In genomic region chr15:63063877-63064409, GRCh38 we compare ENCODE assay signal across 25 cellular contexts. TPM values are rescaled to one million over a fixed set of nuclear protein-coding genes. Genes with fewer than 3 reads are reported as not detected.
DNase-seq lines count a peak whose midpoint lies in the region; ATAC-seq and TF ChIP-seq lines count a peak whose summit lies in the region.
"Had no signal": no experiment of that assay in that cellular context is flagged by ENCODE, and none has a peak within 500 bp of the region (broad histone marks: within the 10 kb centered on the region; RNA-seq: fewer than 3 reads in every experiment).

No MANE protein-coding gene starts in this region.

- H3K9ac ChIP-seq in mesenchymal stem cell (ENCODE audit: low read length) (no peak overlapping the region), skeletal muscle tissue (ENCODE audit: low read depth in 1 of 3, low read length in 3 of 3) (no peak overlapping the region), mesendoderm (ENCODE audit: low read length) (no peak overlapping the region)

- H3K4me1 ChIP-seq in mesenchymal stem cell (ENCODE audit: control insufficient read depth, insufficient read depth, low read depth, low read length): peaks cover 20% of the 10 kb centered on the region
- peaks cover 3 to 18% (median 6%) of the 10 kb centered on the region in 3 donors for H3K4me1 ChIP-seq in skeletal muscle tissue (ENCODE audit: control insufficient read depth in 3 of 3, insufficient read depth in 3 of 3, low read length in 3 of 3)
- H3K4me1 ChIP-seq in mesendoderm (ENCODE audit: control insufficient read depth, low read depth, low read length): no peaks in the 10 kb centered on the region
- H3K4me1 ChIP-seq: prostate gland had no signal

- H2BK120ac ChIP-seq in mesenchymal stem cell (ENCODE audit: low read depth, low read length) (no peak overlapping the region), mesendoderm (ENCODE audit: low read depth, low read length) (no peak overlapping the region)

- no peaks in the 10 kb centered on the region for H3K27me3 Mint-ChIP-seq in Calu3 (ENCODE audit: unreplicated experiment)
- H3K27me3 Mint-ChIP-seq in WTC11 (ENCODE audit: low read depth): no peaks in the 10 kb centered on the region
- H3K27me3 Mint-ChIP-seq: activated CD4-positive, alpha-beta T cell treated with anti-CD3 and anti-CD28 coated beads for 36 hours; activated CD8-positive, alpha-beta T cell treated with anti-CD3 and anti-CD28 coated beads for 36 hours; B cell; CD4-positive, alpha-beta memory T cell; memory B cell had no signal

- no peak overlapping the region for H2BK5ac ChIP-seq in mesenchymal stem cell (ENCODE audit: low read depth, low read length, poor library complexity, severe bottlenecking)
- no peak overlapping the region for H2BK5ac ChIP-seq in mesendoderm (ENCODE audit: low read length)

- H2AK5ac ChIP-seq in mesenchymal stem cell (ENCODE audit: low read length, severe bottlenecking) (no peak overlapping the region), mesendoderm (ENCODE audit: low read length) (no peak overlapping the region)

- no peak overlapping the region for H2BK12ac ChIP-seq in mesenchymal stem cell (ENCODE audit: low read length in 2 of 2)

- H3K27ac Mint-ChIP-seq in Calu3 (ENCODE audit: unreplicated experiment) (peak overlapping the region; percentile 6), WTC11 (peak overlapping the region; percentile 53)
- H3K27ac Mint-ChIP-seq: activated CD4-positive, alpha-beta T cell treated with anti-CD3 and anti-CD28 coated beads for 36 hours; activated CD8-positive, alpha-beta T cell treated with anti-CD3 and anti-CD28 coated beads for 36 hours; activated T-helper 2 cell treated with anti-CD3 and anti-CD28 coated beads, Interferon-gamma antibody, Interleukin-2, Interleukin-4, amounts not matched to agents 10 μg/mL and 5 μg/mL and 100 μg/mL, durations not matched to agents 14 hours and 24 hours and 36 hours; B cell; memory B cell; stimulated activated effector memory CD8-positive, alpha-beta T cell treated with anti-CD3 and anti-CD28 coated beads, Interleukin-12 subunit alpha, Interleukin-12 subunit beta, amount 100 ng/mL, for 72 hours; T-helper 2 cell treated with Interferon-gamma antibody and Interleukin-4, amounts not matched to agents 5 μg/mL and 100 μg/mL, for 36 hours had no signal

- 96% methylated on average over 13 of the region's 13 CpGs for WGBS in mesenchymal stem cell
- no CpG with 5 or more reads among the region's 13 CpGs for WGBS in mesendoderm (ENCODE audit: extremely low coverage, insufficient coverage, low lambda C conversion rate)

- no peak overlapping the region for H2BK15ac ChIP-seq in mesenchymal stem cell (ENCODE audit: low read depth, poor library complexity, severe bottlenecking)
- no peak overlapping the region for H2BK15ac ChIP-seq in mesendoderm (replicated peaks; ENCODE audit: low read depth)

- H3K27ac ChIP-seq in mesenchymal stem cell (ENCODE audit: low read length, poor library complexity, severe bottlenecking) (peak overlapping the region; percentile 7), skeletal muscle tissue (ENCODE audit: low read depth, low read length) (peak overlapping the region; percentile 9), coronary artery (no peak overlapping the region), RWPE1 (no peak overlapping the region), mesendoderm (ENCODE audit: low read depth, low read length) (no peak overlapping the region)
- H3K27ac ChIP-seq: PC-9, upper lobe of right lung had no signal

- H3K79me2 ChIP-seq in mesendoderm (ENCODE audit: control insufficient read depth, insufficient read depth, low read length): no peaks in the 10 kb centered on the region

- no peak overlapping the region for H4K5ac ChIP-seq in mesendoderm (ENCODE audit: low read length)

- H3K4ac ChIP-seq in mesenchymal stem cell (ENCODE audit: low read depth in 1 of 2, low read length in 2 of 2) (no peak overlapping the region), mesendoderm (ENCODE audit: low read depth, low read length) (no peak overlapping the region)

- ATAC-seq in WTC11: no peak
- ATAC-seq: activated CD4-positive, alpha-beta T cell treated with anti-CD3 and anti-CD28 coated beads for 36 hours; activated CD8-positive, alpha-beta T cell treated with anti-CD3 and anti-CD28 coated beads for 36 hours; stimulated activated effector memory CD8-positive, alpha-beta T cell treated with anti-CD3 and anti-CD28 coated beads, Interleukin-12 subunit alpha, Interleukin-12 subunit beta, amount 100 ng/mL, for 72 hours had no signal

- H3K18ac ChIP-seq in mesenchymal stem cell (ENCODE audit: low read depth in 1 of 2, low read length in 2 of 2): no peak overlapping the region
- H3K18ac ChIP-seq in mesendoderm (ENCODE audit: low read length): no peak overlapping the region

- no peak overlapping the region for H3K4me2 ChIP-seq in mesenchymal stem cell (ENCODE audit: low read length, poor library complexity, severe bottlenecking)
- H3K4me2 ChIP-seq in mesendoderm (ENCODE audit: low read length): no peak overlapping the region
- H3K4me2 ChIP-seq: PC-9 had no signal

- H3K9me3 Mint-ChIP-seq in Calu3 (ENCODE audit: low read depth, unreplicated experiment): no peaks in the 10 kb centered on the region
- H3K9me3 Mint-ChIP-seq in WTC11: no peaks in the 10 kb centered on the region
- H3K9me3 Mint-ChIP-seq: activated CD8-positive, alpha-beta T cell treated with anti-CD3 and anti-CD28 coated beads for 36 hours; activated T-helper 2 cell treated with anti-CD3 and anti-CD28 coated beads, Interferon-gamma antibody, Interleukin-2, Interleukin-4, amounts not matched to agents 10 μg/mL and 5 μg/mL and 100 μg/mL, durations not matched to agents 14 hours and 24 hours and 36 hours; CD4-positive, alpha-beta memory T cell; memory B cell; stimulated activated effector memory CD8-positive, alpha-beta T cell treated with anti-CD3 and anti-CD28 coated beads, Interleukin-12 subunit alpha, Interleukin-12 subunit beta, amount 100 ng/mL, for 72 hours; T-helper 2 cell treated with Interferon-gamma antibody and Interleukin-4, amounts not matched to agents 5 μg/mL and 100 μg/mL, for 36 hours had no signal

- H3K36me3 ChIP-seq in mesenchymal stem cell (ENCODE audit: control insufficient read depth in 1 of 2, insufficient read depth in 2 of 2, low read depth in 1 of 2, low read length in 2 of 2) (peaks cover 55 to 94% of the 10 kb centered on the region in 2 experiments), skeletal muscle tissue (ENCODE audit: control insufficient read depth in 3 of 3, insufficient read depth in 3 of 3, low read length in 3 of 3) (peaks cover 43 to 77% (median 70%) of the 10 kb centered on the region in 3 donors), mesendoderm (ENCODE audit: control insufficient read depth, insufficient read depth, low read length) (peaks cover 29% of the 10 kb centered on the region)

- H4K8ac ChIP-seq in mesenchymal stem cell (ENCODE audit: low read length): no peak overlapping the region
- no peak overlapping the region for H4K8ac ChIP-seq in mesendoderm (ENCODE audit: low read depth, low read length)

- POLR2A ChIA-PET in WTC11 (lab: Charles Lee) (no interaction called here), RWPE1 (lab: Yijun Ruan, JAX; ENCODE audit: low non-redundant PET) (no interaction called here)

- H3K9me3 ChIP-seq in mesenchymal stem cell (ENCODE audit: control insufficient read depth, low read length) (no peaks in the 10 kb centered on the region), skeletal muscle tissue (ENCODE audit: control insufficient read depth in 3 of 3, low read length in 3 of 3) (no peaks in the 10 kb centered on the region)
- H3K9me3 ChIP-seq: prostate gland, upper lobe of right lung had no signal

- no TSS peak for BruUV-seq in Calu3 (replicated peaks; lab: Mats Ljungman, UMichigan)

- TF ChIP-seq CTCF in Calu3 (IDR thresholded peaks at IDR 0.05; ENCODE audit: unreplicated experiment) (no peak), WTC11 (IDR thresholded peaks at IDR 0.05) (no peak), coronary artery (IDR thresholded peaks at IDR 0.05) (no peak), RWPE1 (conservative IDR thresholded peaks at IDR 0.05; ENCODE audit: low read depth) (no peak)

- H3K27me3 ChIP-seq in mesenchymal stem cell (ENCODE audit: control insufficient read depth in 1 of 2, insufficient read depth in 1 of 2, low read length in 2 of 2): no peaks in the 10 kb centered on the region
- H3K27me3 ChIP-seq in skeletal muscle tissue (ENCODE audit: control insufficient read depth in 3 of 3, insufficient read depth in 3 of 3, low read length in 3 of 3): no peaks in the 10 kb centered on the region
- no peaks in the 10 kb centered on the region for H3K27me3 ChIP-seq in mesendoderm (ENCODE audit: insufficient read depth, low read length, poor library complexity)
- H3K27me3 ChIP-seq: upper lobe of right lung had no signal

- H3K23ac ChIP-seq in mesenchymal stem cell (ENCODE audit: low read length in 2 of 2) (no peak overlapping the region), mesendoderm (ENCODE audit: low read length) (no peak overlapping the region)

- no peak overlapping the region for H4K91ac ChIP-seq in mesenchymal stem cell (ENCODE audit: low read length)

- no peak overlapping the region for H3K56ac ChIP-seq in mesendoderm (ENCODE audit: low read length)

- H3K36me3 Mint-ChIP-seq in Calu3 (ENCODE audit: insufficient read depth, unreplicated experiment) (peaks cover 99% of the 10 kb centered on the region), WTC11 (peaks cover 94% of the 10 kb centered on the region)

- H3K4me3 ChIP-seq in mesenchymal stem cell (ENCODE audit: insufficient read depth in 1 of 2, low read depth in 1 of 2, low read length in 2 of 2) (no peak overlapping the region), skeletal muscle tissue (ENCODE audit: low read length in 3 of 3) (no peak overlapping the region), coronary artery (no peak overlapping the region), mesendoderm (ENCODE audit: low read length) (no peak overlapping the region)
- H3K4me3 ChIP-seq: PC-9, prostate gland, upper lobe of right lung had no signal

- DNase-seq in Calu3 (no peak), WTC11 (ENCODE audit: low spot score) (no peak), mesenchymal stem cell (no peak), coronary artery (ENCODE audit: low spot score) (no peak), RWPE1 (ENCODE audit: low spot score) (no peak), mesendoderm (no peak)
- DNase-seq: activated CD4-positive, alpha-beta T cell treated with anti-CD3 and anti-CD28 coated beads for 36 hours; activated CD8-positive, alpha-beta T cell treated with anti-CD3 and anti-CD28 coated beads for 36 hours; activated naive CD4-positive, alpha-beta T cell treated with anti-CD3 and anti-CD28 coated beads, Interleukin-2, amount 50 U/mL, for 16 hours; CD4-positive, alpha-beta memory T cell; hypothalamus; Karpas-422; NCI-H1417 treated with DMSO at 0.1 percent for 48 hours; NCI-H2029 treated with DMSO at 0.1 percent for 48 hours; NCI-H524 treated with DMSO at 0.1 percent for 48 hours; PC-9; Right ventricle myocardium superior; upper lobe of right lung had no signal

- H3K4me3 Mint-ChIP-seq in Calu3 (ENCODE audit: low read depth, unreplicated experiment) (no peak overlapping the region), WTC11 (no peak overlapping the region)
- H3K4me3 Mint-ChIP-seq: activated CD4-positive, alpha-beta T cell treated with anti-CD3 and anti-CD28 coated beads for 36 hours; activated CD8-positive, alpha-beta T cell treated with anti-CD3 and anti-CD28 coated beads for 36 hours; B cell; CD4-positive, alpha-beta memory T cell; memory B cell; stimulated activated effector memory CD8-positive, alpha-beta T cell treated with anti-CD3 and anti-CD28 coated beads, Interleukin-12 subunit alpha, Interleukin-12 subunit beta, amount 100 ng/mL, for 72 hours; T-helper 2 cell treated with Interferon-gamma antibody and Interleukin-4, amounts not matched to agents 5 μg/mL and 100 μg/mL, for 36 hours had no signal

- CTCF ChIA-PET in Calu3 (lab: Charles Lee) (no interaction called here), WTC11 (lab: Charles Lee) (no interaction called here), RWPE1 (lab: Yijun Ruan, JAX) (no interaction called here)

- intact Hi-C loops in Calu3 (cut with micrococcal nuclease; ENCODE audit: unreplicated experiment): no loop called here

- H3K4me1 Mint-ChIP-seq in Calu3 (ENCODE audit: low read depth, unreplicated experiment) (peaks cover 19% of the 10 kb centered on the region), WTC11 (0 out of 2 replicates have a peak, but pooled peaks cover 7% of the 10 kb centered on the region)
- H3K4me1 Mint-ChIP-seq: activated CD4-positive, alpha-beta T cell treated with anti-CD3 and anti-CD28 coated beads for 36 hours; B cell; CD4-positive, alpha-beta memory T cell; memory B cell; stimulated activated effector memory CD8-positive, alpha-beta T cell treated with anti-CD3 and anti-CD28 coated beads, Interleukin-12 subunit alpha, Interleukin-12 subunit beta, amount 100 ng/mL, for 72 hours had no signal

- H3K79me1 ChIP-seq in mesenchymal stem cell (replicated peaks; ENCODE audit: low read length, poor library complexity, severe bottlenecking) (peaks cover 3% of the 10 kb centered on the region), mesendoderm (ENCODE audit: low read length) (peaks cover 2% of the 10 kb centered on the region)

- H2AFZ ChIP-seq in mesenchymal stem cell (ENCODE audit: low read depth, low read length): no peak overlapping the region
- H2AFZ ChIP-seq: PC-9 had no signal

- H3K14ac ChIP-seq in mesenchymal stem cell (ENCODE audit: low read length in 2 of 2): no peak overlapping the region

RNA-seq across cellular contexts. Expression of gene TPM1, which starts 21.4 kb away (rescaled TPM):
- total RNA-seq in Calu3 (2022): 691 and 1,158 TPM in 2 replicates
- total RNA-seq in WTC11 (2021): 370 to 421 TPM (median 382 TPM) in 3 replicates
- polyA plus RNA-seq in mesenchymal stem cell (2013, experiment 1 of 2): 825 TPM
- polyA plus RNA-seq in mesenchymal stem cell (2013, experiment 2 of 2): 826 TPM
- 4,149 TPM for total RNA-seq in skeletal muscle tissue
- 419 TPM for polyA plus RNA-seq in mesendoderm (2013, experiment 1 of 2)
- polyA plus RNA-seq in mesendoderm (2013, experiment 2 of 2): 425 TPM

RNA-seq across cellular contexts. Expression of gene LACTB, which starts 57.7 kb away (rescaled TPM):
- total RNA-seq in Calu3 (2022): 16.1 and 17.3 TPM in 2 replicates
- 14.9 to 17.2 TPM (median 14.9 TPM) in 3 replicates for total RNA-seq in WTC11 (2021)
- polyA plus RNA-seq in mesenchymal stem cell (2013, experiment 1 of 2): 26.3 TPM
- polyA plus RNA-seq in mesenchymal stem cell (2013, experiment 2 of 2): 26.2 TPM
- 5.2 TPM for total RNA-seq in skeletal muscle tissue
- 10.7 TPM for polyA plus RNA-seq in mesendoderm (2013, experiment 1 of 2)
- 9.8 TPM for polyA plus RNA-seq in mesendoderm (2013, experiment 2 of 2)

Comparison
In these comparisons a context has a peak if more than half of its experiments do, and no peak if none do; other contexts are left out.
1. H3K27ac ChIP-seq: peak in mesenchymal stem cell (single experiment) and skeletal muscle tissue (single experiment); none in coronary artery (0 of 2), RWPE1 (single experiment) and mesendoderm (single experiment).